34 cellular contexts compared by ENCODE assay signal in the genomic region with DNA sequence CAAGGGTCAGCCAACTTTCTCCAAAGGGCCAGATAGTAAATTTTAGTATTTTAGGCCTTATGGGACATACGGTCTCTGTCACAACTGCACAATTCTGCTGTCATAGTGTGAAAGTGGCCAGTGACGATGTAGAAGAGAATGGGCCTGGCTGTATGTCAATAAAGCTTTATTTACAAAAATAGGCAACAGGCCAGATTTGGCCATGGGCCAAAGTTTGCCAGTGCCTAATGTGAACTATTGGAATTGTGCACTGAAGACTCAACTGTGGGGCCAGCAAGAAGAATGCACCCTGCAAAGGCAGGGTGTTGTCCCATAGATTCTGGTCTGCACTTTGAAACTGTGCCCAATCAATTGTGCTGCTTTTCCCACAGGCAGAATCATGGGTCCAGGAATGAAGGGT.
"Had no signal": no experiment of that assay in that cellular context is flagged by ENCODE, and none has a peak within 500 bp of the region (broad histone marks: within the 10 kb centered on the region; RNA-seq: fewer than 3 reads in every experiment).

No MANE protein-coding gene starts in this region.

- H3K4me3 ChIP-seq: adrenal gland, body of pancreas, breast epithelium, Peyer's patch, SJSA1 had no signal

- H3K27ac Mint-ChIP-seq: activated B cell treated with CpG ODN at 0.5 μM for 24 hours; activated CD4-positive, alpha-beta memory T cell treated with anti-CD3 and anti-CD28 coated beads, Interleukin-2, amount 10 ng/mL, durations not matched to agents 7 days and 5 days; activated naive CD4-positive, alpha-beta T cell treated with anti-CD3 and anti-CD28 coated beads for 36 hours; activated naive CD4-positive, alpha-beta T cell treated with anti-CD3 and anti-CD28 coated beads, Interleukin-2, amount 50 U/mL, for 72 hours; activated T-cell treated with anti-CD3 and anti-CD28 coated beads, Interleukin-2, amount 50 U/mL, for 24 hours had no signal

- H3K4me3 Mint-ChIP-seq: activated B cell treated with CpG ODN at 0.5 μM for 24 hours; activated CD4-positive, alpha-beta memory T cell treated with anti-CD3 and anti-CD28 coated beads, Interleukin-2, amount 10 ng/mL, durations not matched to agents 7 days and 5 days; activated naive CD4-positive, alpha-beta T cell treated with anti-CD3 and anti-CD28 coated beads for 36 hours; activated T-cell treated with anti-CD3 and anti-CD28 coated beads, Interleukin-2, amount 50 U/mL, for 24 hours had no signal

- H3K36me3 ChIP-seq: adrenal gland, breast epithelium, Peyer's patch, SJSA1 had no signal

- H3K27me3 ChIP-seq: body of pancreas, Peyer's patch, SJSA1 had no signal

- H3K4me1 Mint-ChIP-seq: activated B cell treated with CpG ODN at 0.5 μM for 24 hours; activated CD4-positive, alpha-beta memory T cell treated with anti-CD3 and anti-CD28 coated beads, Interleukin-2, amount 10 ng/mL, durations not matched to agents 7 days and 5 days had no signal

- DNase-seq: activated B cell treated with CpG ODN at 0.5 μM for 24 hours; activated CD4-positive, alpha-beta memory T cell treated with anti-CD3 and anti-CD28 coated beads, Interleukin-2, amount 10 ng/mL, durations not matched to agents 7 days and 5 days; activated CD4-positive, alpha-beta T cell treated with anti-CD3 and anti-CD28 coated beads for 4 hours; activated CD4-positive, CD25-positive, alpha-beta regulatory T cell treated with anti-CD3 and anti-CD28 coated beads, Interleukin-2, amount 50 U/mL, for 72 hours; activated CD8-positive, alpha-beta memory T cell treated with anti-CD3 and anti-CD28 coated beads for 24 hours; activated gamma-delta T cell treated with Interleukin-2 at 50 U/mL for 16 hours; activated naive CD4-positive, alpha-beta T cell treated with anti-CD3 and anti-CD28 coated beads for 36 hours; activated T-cell treated with anti-CD3 and anti-CD28 coated beads, Interleukin-2, amount 50 U/mL, for 24 hours; adrenal gland; body of pancreas; Karpas-422; KBM-7; NCI-H1048; NCI-H1105 treated with DMSO at 0.1 percent for 48 hours; NCI-H1436; NCI-H1694; NCI-H1930; NCI-H2171 treated with DMSO at 0.1 percent for 48 hours; NCI-H2227 treated with DMSO at 0.1 percent for 48 hours; NCI-H446; NCI-H510A treated with DMSO at 0.1 percent for 48 hours; NCI-H526 treated with DMSO at 0.1 percent for 48 hours; NK-92 treated with Interleukin-12 subunit alpha and Interleukin-12 subunit beta, amount 100 ng/mL, for 24 hours; PC-3; Peyer's patch; RPMI8226; SHP77 treated with DMSO at 0.1 percent for 48 hours; T-helper 1 cell; T-helper 2 cell; T-helper 9 cell had no signal

- H3K27ac ChIP-seq: adrenal gland, body of pancreas, breast epithelium, Peyer's patch, SJSA1, VCaP had no signal

- H3K4me1 ChIP-seq: adrenal gland, body of pancreas, breast epithelium, Peyer's patch, SJSA1 had no signal

- H3K9me3 ChIP-seq: adrenal gland, body of pancreas, breast epithelium, Peyer's patch, SJSA1 had no signal

- H3K9me3 Mint-ChIP-seq: activated B cell treated with CpG ODN at 0.5 μM for 24 hours; activated CD4-positive, alpha-beta memory T cell treated with anti-CD3 and anti-CD28 coated beads, Interleukin-2, amount 10 ng/mL, durations not matched to agents 7 days and 5 days; activated naive CD4-positive, alpha-beta T cell treated with anti-CD3 and anti-CD28 coated beads for 36 hours; activated naive CD4-positive, alpha-beta T cell treated with anti-CD3 and anti-CD28 coated beads, Interleukin-2, amount 50 U/mL, for 72 hours; activated T-cell treated with anti-CD3 and anti-CD28 coated beads, Interleukin-2, amount 50 U/mL, for 24 hours had no signal

- H3K36me3 Mint-ChIP-seq: activated naive CD4-positive, alpha-beta T cell treated with anti-CD3 and anti-CD28 coated beads, Interleukin-2, amount 50 U/mL, for 72 hours had no signal
